ENCODE assay signal across 3 cellular contexts in genomic region chr22:11351181-11351580, GRCh38.
DNase-seq lines count a peak whose midpoint lies in the region; ATAC-seq, FAIRE-seq and TF ChIP-seq lines count a peak whose summit lies in the region.
"Not testable (repeated sequence)": the region's sequence is repeated elsewhere in the genome, so short reads cannot be mapped to it uniquely, and the experiment has no call there.

No MANE protein-coding gene starts in this region.

- not testable (repeated sequence) for H2BK15ac ChIP-seq in IMR-90 (ENCODE audit: low read depth, low read length)

- not testable (repeated sequence) for H3K4me1 ChIP-seq in IMR-90 (ENCODE audit: control insufficient read depth, insufficient read depth, low read length); Karpas-422 (ENCODE audit: low read length); K562 (replicated peaks in 1 of 2; ENCODE audit: control insufficient read depth in 2 of 2, insufficient read depth in 2 of 2, low read length in 2 of 2)

- H3K18ac ChIP-seq in IMR-90 (ENCODE audit: low read depth, low read length): not testable (repeated sequence)

- not testable (repeated sequence) for BruUV-seq in IMR-90 (replicated peaks; lab: Mats Ljungman, UMichigan); K562 (replicated peaks; lab: Mats Ljungman, UMichigan)

- not testable (repeated sequence) for H3K4ac ChIP-seq in IMR-90 (ENCODE audit: low read depth, low read length)

- H2BK20ac ChIP-seq in IMR-90 (ENCODE audit: low read depth, low read length): not testable (repeated sequence)

- H3K14ac ChIP-seq in IMR-90 (replicated peaks; ENCODE audit: low read depth, low read length): not testable (repeated sequence)

- not testable (repeated sequence) for H4K91ac ChIP-seq in IMR-90 (ENCODE audit: insufficient read depth, low read depth, low read length)

- DNase-seq in IMR-90; K562 (ENCODE audit: extremely low read depth in 1 of 4, low spot score in 3 of 4): not testable (repeated sequence)
- peak; percentile 21 for DNase-seq in Karpas-422

- intact Hi-C loops in IMR-90 (cut with micrococcal nuclease); K562 (cut with micrococcal nuclease): not testable (repeated sequence)

- not testable (repeated sequence) for H3K79me2 ChIP-seq in Karpas-422 (ENCODE audit: low read length); K562 (ENCODE audit: control insufficient read depth, insufficient read depth, low read length)

- H2AFZ ChIP-seq in IMR-90 (replicated peaks; ENCODE audit: low read length, poor library complexity); Karpas-422 (ENCODE audit: low read length); K562 (ENCODE audit: low read depth, low read length): not testable (repeated sequence)

- H3K4me3 ChIP-seq in IMR-90 (ENCODE audit: insufficient read depth, low read depth, low read length); Karpas-422 (ENCODE audit: low read length); K562: not testable (repeated sequence)

- POLR2A ChIA-PET in IMR-90 (lab: Charles Lee; ENCODE audit: unreplicated experiment); K562 (lab: Yijun Ruan, JAX): not testable (repeated sequence)

- not testable (repeated sequence) for H2AK9ac ChIP-seq in IMR-90 (replicated peaks; ENCODE audit: low read depth, low read length, poor library complexity)

- H2AK5ac ChIP-seq in IMR-90 (ENCODE audit: low read depth, low read length): not testable (repeated sequence)

- not testable (repeated sequence) for H3K4me2 ChIP-seq in IMR-90 (ENCODE audit: low read depth, low read length); Karpas-422 (ENCODE audit: low read depth, low read length, poor library complexity, severe bottlenecking); K562 (ENCODE audit: insufficient read depth, low read length)

- TF ChIP-seq EP300 in K562 (IDR thresholded peaks at IDR 0.05; ENCODE audit: low read length): not testable (repeated sequence)

- not testable (repeated sequence) for FAIRE-seq in K562 (lab: Jason Lieb, UNC)

- H4K20me1 ChIP-seq in IMR-90 (ENCODE audit: insufficient read depth, low read length); Karpas-422 (ENCODE audit: insufficient read depth, low read depth, low read length); K562 (replicated peaks; ENCODE audit: control insufficient read depth, insufficient read depth, low read length): not testable (repeated sequence)

- CTCF ChIA-PET in IMR-90 (lab: Yijun Ruan, JAX); K562 (lab: Yijun Ruan, JAX; ENCODE audit: low intra/inter-chr PET ratio): not testable (repeated sequence)

- dilution Hi-C loops in IMR-90 (cut with HindIII; ENCODE audit: low sequenced_read_pairs, unreplicated experiment): not testable (repeated sequence)

- H2BK5ac ChIP-seq in IMR-90 (ENCODE audit: low read depth, low read length, poor library complexity, severe bottlenecking): not testable (repeated sequence)

- not testable (repeated sequence) for H3K27me3 ChIP-seq in IMR-90 (ENCODE audit: control insufficient read depth, insufficient read depth, low read length); Karpas-422 (ENCODE audit: low read length); K562 (ENCODE audit: control insufficient read depth in 2 of 2, insufficient read depth in 2 of 2, low read length in 2 of 2)

- TF ChIP-seq RAD21 in IMR-90 (IDR thresholded peaks at IDR 0.05; ENCODE audit: low read length); K562 (CRISPR knock-in tag; conservative IDR thresholded peaks at IDR 0.05 in 1 of 2, IDR thresholded peaks at IDR 0.05 in 1 of 2): not testable (repeated sequence)

- H2BK120ac ChIP-seq in IMR-90 (ENCODE audit: low read depth, low read length): not testable (repeated sequence)

- not testable (repeated sequence) for H4K8ac ChIP-seq in IMR-90 (ENCODE audit: low read depth in 2 of 2, low read length in 2 of 2)

- H3K9me3 ChIP-seq in IMR-90 (ENCODE audit: control insufficient read depth, insufficient read depth, low read length); K562 (replicated peaks; ENCODE audit: control insufficient read depth, insufficient read depth, low read depth, low read length): not testable (repeated sequence)
- H3K9me3 ChIP-seq in Karpas-422 (ENCODE audit: low read length): peaks cover 17% of the 10 kb centered on the region

- H3K9ac ChIP-seq in IMR-90 (ENCODE audit: low read depth, low read length); Karpas-422 (ENCODE audit: low read length); K562 (ENCODE audit: insufficient read depth in 1 of 2, low read depth in 2 of 2, low read length in 2 of 2): not testable (repeated sequence)

- not testable (repeated sequence) for TF ChIP-seq POLR2A in IMR-90 (IDR thresholded peaks at IDR 0.05; ENCODE audit: low read depth, low read length); K562 (conservative IDR thresholded peaks at IDR 0.05)

- H3K79me1 ChIP-seq in IMR-90 (ENCODE audit: low read depth in 1 of 2, low read length in 2 of 2): not testable (repeated sequence)

- not testable (repeated sequence) for H3K23ac ChIP-seq in IMR-90 (ENCODE audit: low read depth, low read length)

- TF ChIP-seq CTCF in IMR-90 (conservative IDR thresholded peaks at IDR 0.05; ENCODE audit: low read depth, low read length); K562 (IDR thresholded peaks at IDR 0.05 in 2 of 3, conservative IDR thresholded peaks at IDR 0.05 in 1 of 3; ENCODE audit: insufficient read depth in 2 of 3, low read depth in 1 of 3, low read length in 3 of 3): not testable (repeated sequence)

- not testable (repeated sequence) for ATAC-seq in IMR-90 (ENCODE audit: low read depth); K562

- in situ Hi-C loops in IMR-90 (cut with MboI; ENCODE audit: low sequenced_read_pairs); K562 (cut with MboI): not testable (repeated sequence)

- H3K56ac ChIP-seq in IMR-90 (ENCODE audit: extremely low read depth, insufficient read depth, low read length): not testable (repeated sequence)

- H4K5ac ChIP-seq in IMR-90 (ENCODE audit: low read depth, low read length): not testable (repeated sequence)

- not testable (repeated sequence) for H3K36me3 ChIP-seq in IMR-90 (ENCODE audit: control insufficient read depth, insufficient read depth, low read length); Karpas-422 (ENCODE audit: insufficient read depth, low read length); K562 (ENCODE audit: control insufficient read depth, insufficient read depth, low read length)

- H3K9me1 ChIP-seq in IMR-90 (ENCODE audit: insufficient read depth, low read length); K562 (ENCODE audit: control insufficient read depth, insufficient read depth, low read length): not testable (repeated sequence)

- H3K9me2 ChIP-seq in Karpas-422 (replicated peaks; ENCODE audit: insufficient read depth, low read length): not testable (repeated sequence)

- not testable (repeated sequence) for H3K27ac ChIP-seq in IMR-90 (ENCODE audit: insufficient read depth, low read length); Karpas-422 (ENCODE audit: low read length); K562 (ENCODE audit: extremely low read depth, low read depth, low read length)

- 17% methylated on average over 1 of the region's 1 CpG; no CpG with 5 or more reads in 1 of the 2 experiments for WGBS in IMR-90 (ENCODE audit: extremely low coverage in 2 of 2, insufficient read length in 1 of 2), 2 experiments
- WGBS in K562 (ENCODE audit: insufficient coverage, low coverage, missing lambda C conversion rate): 0% methylated on average over 1 of the region's 1 CpG

TF ChIP-seq in IMR-90, 13 proteins besides CTCF, POLR2A, EP300 and RAD21:
- peak; percentile 57 for TF ChIP-seq CEBPB (IDR thresholded peaks at IDR 0.05; ENCODE audit: low read depth, low read length)

TF ChIP-seq in K562, 482 proteins besides CTCF, POLR2A, EP300 and RAD21:
- TF ChIP-seq CEBPB (tag; IDR thresholded peaks at IDR 0.05) (0 out of 2 replicates have a peak, but pooled peaks have one; percentile 16), CEBPG (tag; conservative IDR thresholded peaks at IDR 0.05 in 1 of 2, IDR thresholded peaks at IDR 0.05 in 1 of 2) (peak in 1 of 2 experiments; percentile 60; a peak in 2 of 4 replicates)
- not testable (repeated sequence) for TF ChIP-seq CEBPG (CRISPR knock-in tag; IDR thresholded peaks at IDR 0.05)
